Comparison of ENCODE assay signal across 1 cellular context in genomic region chr18:31040982-31041345, GRCh38.
TF ChIP-seq lines count a peak whose summit lies in the region.

No MANE protein-coding gene starts in this region.

TF ChIP-seq in H1, 55 proteins besides CTCF, POLR2A, EP300 and RAD21 (continued from another document):
- TF ChIP-seq TBP (IDR thresholded peaks at IDR 0.05; ENCODE audit: low read depth, low read length) = no peak
